Comparison of ENCODE assay signal across 11 cellular contexts in the genomic region with DNA sequence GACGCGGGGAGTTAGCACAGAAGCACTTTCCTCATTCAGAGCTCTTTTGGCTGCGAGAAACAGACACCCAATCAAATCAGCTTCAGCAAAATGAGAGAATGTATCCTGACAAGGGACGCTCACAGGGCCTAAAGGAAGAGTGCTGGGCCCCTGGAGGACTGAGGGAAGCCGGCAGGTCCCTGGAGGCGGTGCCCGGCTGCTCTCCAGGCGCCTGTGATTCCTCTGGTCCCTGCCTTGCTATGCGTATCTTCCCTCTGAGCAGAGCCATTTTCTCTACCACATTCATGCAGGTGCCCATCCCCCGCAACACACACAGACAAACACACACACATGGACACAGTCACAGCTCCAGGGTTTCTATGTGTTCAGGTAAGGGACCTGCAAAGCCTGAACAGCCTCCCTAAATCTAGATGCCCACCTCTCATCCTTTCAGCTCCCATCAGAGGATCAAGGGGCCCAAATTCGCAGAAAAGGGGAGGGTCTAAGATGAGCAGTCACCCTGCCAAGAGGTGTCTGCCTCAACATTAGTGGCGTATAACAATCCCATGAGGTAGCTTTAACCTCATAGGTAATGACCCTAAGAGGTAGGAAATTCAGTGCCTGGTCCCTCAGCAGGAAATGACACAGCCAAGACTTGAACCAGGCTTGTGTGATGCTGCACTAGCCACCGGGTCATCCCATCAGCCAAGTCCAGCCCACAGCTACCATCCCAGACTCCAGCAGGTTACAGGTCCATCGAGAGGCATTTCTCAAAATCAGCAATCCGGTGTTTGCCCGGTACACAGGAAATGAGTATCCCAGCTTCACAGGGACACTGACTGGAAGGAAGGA. TPM values are rescaled to one million over a fixed set of nuclear protein-coding genes. Genes with fewer than 3 reads are reported as not detected.
DNase-seq lines count a peak whose midpoint lies in the region; ATAC-seq and TF ChIP-seq lines count a peak whose summit lies in the region.
"Had no signal": no experiment of that assay in that cellular context is flagged by ENCODE, and none has a peak within 500 bp of the region (broad histone marks: within the 10 kb centered on the region; RNA-seq: fewer than 3 reads in every experiment).

No MANE protein-coding gene starts in this region.

- peak; percentile 77 for DNase-seq in DMS53 treated with DMSO at 0.1 percent for 48 hours (lab: John Stamatoyannopoulos, UW; ENCODE audit: unreplicated experiment)
- no peak for DNase-seq in endothelial cell (ENCODE audit: low spot score)
- no peak for DNase-seq in Calu3
- no peak for DNase-seq in NCI-H146 treated with DMSO at 0.1 percent for 48 hours (lab: John Stamatoyannopoulos, UW; ENCODE audit: unreplicated experiment)
- no peak for DNase-seq in T-helper 9 cell
- DNase-seq: NCI-H446; stimulated activated naive CD4-positive, alpha-beta T cell had no signal

- H3K4me1 Mint-ChIP-seq in endothelial cell (ENCODE audit: unreplicated experiment) (peaks cover 8% of the 10 kb centered on the region), Calu3 (ENCODE audit: low read depth, unreplicated experiment) (no peaks in the 10 kb centered on the region)

- peak; percentile 15 for ATAC-seq in GM21526 (IDR thresholded peaks at IDR 0.05; ENCODE audit: low FRiP score, unreplicated experiment)
- peak; percentile 22 for ATAC-seq in HG03342 (IDR thresholded peaks at IDR 0.05; ENCODE audit: unreplicated experiment)
- ATAC-seq in HG03175 (IDR thresholded peaks at IDR 0.05; ENCODE audit: unreplicated experiment): no peak

- TF ChIP-seq CTCF in endothelial cell (IDR thresholded peaks at IDR 0.05; ENCODE audit: unreplicated experiment) (no peak), Calu3 (IDR thresholded peaks at IDR 0.05; ENCODE audit: unreplicated experiment) (no peak)

- H3K27me3 Mint-ChIP-seq in endothelial cell (ENCODE audit: unreplicated experiment): peaks cover 2% of the 10 kb centered on the region
- H3K27me3 Mint-ChIP-seq in Calu3 (ENCODE audit: unreplicated experiment): no peaks in the 10 kb centered on the region

- CTCF ChIA-PET in Calu3 (lab: Charles Lee): no interaction called here

- H3K27ac Mint-ChIP-seq in endothelial cell (ENCODE audit: unreplicated experiment) (peak overlapping the region; percentile 18), Calu3 (ENCODE audit: unreplicated experiment) (no peak overlapping the region)

- peaks cover 8% of the 10 kb centered on the region for H3K36me3 Mint-ChIP-seq in endothelial cell (ENCODE audit: low read depth, unreplicated experiment)
- H3K36me3 Mint-ChIP-seq in Calu3 (ENCODE audit: insufficient read depth, unreplicated experiment): no peaks in the 10 kb centered on the region

- H3K4me3 Mint-ChIP-seq in endothelial cell (ENCODE audit: unreplicated experiment) (no peak overlapping the region), Calu3 (ENCODE audit: low read depth, unreplicated experiment) (no peak overlapping the region)

- no peaks in the 10 kb centered on the region for H3K9me3 Mint-ChIP-seq in endothelial cell (ENCODE audit: unreplicated experiment)
- peaks cover 3% of the 10 kb centered on the region for H3K9me3 Mint-ChIP-seq in Calu3 (ENCODE audit: low read depth, unreplicated experiment)

- no TSS peak for BruUV-seq in Calu3 (replicated peaks; lab: Mats Ljungman, UMichigan)

- intact Hi-C loops in Calu3 (cut with micrococcal nuclease; ENCODE audit: unreplicated experiment): no loop called here

RNA-seq across cellular contexts. Expression of a gene that starts 29.0 kb away (rescaled TPM):
- total RNA-seq in endothelial cell (ENCODE audit: unreplicated experiment): 0.72 TPM
- total RNA-seq in Calu3 (2022): 2.4 and 2.5 TPM in 2 replicates
- total RNA-seq: LHCN-M2 had no signal

RNA-seq across cellular contexts. Expression of a gene that starts 59.1 kb away (rescaled TPM):
- total RNA-seq in endothelial cell (ENCODE audit: unreplicated experiment) (20.7 TPM), Calu3 (2022) (15.0 and 18.8 TPM in 2 replicates)
